In genomic region chr6:25968769-25969168, GRCh38 we compare ENCODE assay signal across 17 cellular contexts. TPM values are rescaled to one million over a fixed set of nuclear protein-coding genes. Genes with fewer than 3 reads are reported as not detected.
DNase-seq lines count a peak whose midpoint lies in the region; ATAC-seq and TF ChIP-seq lines count a peak whose summit lies in the region.
"Had no signal": no experiment of that assay in that cellular context is flagged by ENCODE, and none has a peak within 500 bp of the region (broad histone marks: within the 10 kb centered on the region; RNA-seq: fewer than 3 reads in every experiment).

No MANE protein-coding gene starts in this region.

- H3K27ac Mint-ChIP-seq in activated naive CD4-positive, alpha-beta T cell treated with anti-CD3 and anti-CD28 coated beads, Interleukin-2, amount 50 U/mL, for 72 hours, result peak overlapping the region; percentile 12 to 80
- no peak overlapping the region for H3K27ac Mint-ChIP-seq in activated naive CD4-positive, alpha-beta T cell treated with anti-CD3 and anti-CD28 coated beads, Interleukin-2, amount 10 ng/mL, durations not matched to agents 7 days and 5 days
- H3K27ac Mint-ChIP-seq in activated CD4-positive, alpha-beta memory T cell treated with anti-CD3 and anti-CD28 coated beads for 36 hours, result no peak overlapping the region

- no peak overlapping the region for H3K4me3 Mint-ChIP-seq in activated naive CD4-positive, alpha-beta T cell treated with anti-CD3 and anti-CD28 coated beads, Interleukin-2, amount 10 ng/mL, durations not matched to agents 7 days and 5 days
- peak overlapping the region; percentile 87 for H3K4me3 Mint-ChIP-seq in activated CD4-positive, alpha-beta memory T cell treated with anti-CD3 and anti-CD28 coated beads for 36 hours
- H3K4me3 Mint-ChIP-seq: neural crest cell had no signal

- peaks cover 0 to 83% of the 10 kb centered on the region in 2 donors for H3K36me3 ChIP-seq in gastroesophageal sphincter
- no peaks in the 10 kb centered on the region for H3K36me3 ChIP-seq in uterus
- peaks cover 2% of the 10 kb centered on the region for H3K36me3 ChIP-seq in smooth muscle cell (ENCODE audit: low read depth)
- H3K36me3 ChIP-seq: cardiac muscle cell had no signal

- no peaks in the 10 kb centered on the region for H3K27me3 Mint-ChIP-seq in activated naive CD4-positive, alpha-beta T cell treated with anti-CD3 and anti-CD28 coated beads, Interleukin-2, amount 10 ng/mL, durations not matched to agents 7 days and 5 days
- H3K27me3 Mint-ChIP-seq in activated CD4-positive, alpha-beta memory T cell treated with anti-CD3 and anti-CD28 coated beads for 36 hours, result no peaks in the 10 kb centered on the region

- peaks cover 20% of the 10 kb centered on the region for H3F3A ChIP-seq in smooth muscle cell (ENCODE audit: low read depth)

- intact Hi-C loops in activated CD4-positive, alpha-beta memory T cell treated with anti-CD3 and anti-CD28 coated beads for 36 hours (cut with micrococcal nuclease), result no loop called here
- intact Hi-C loops in uterus (cut with DNase I; ENCODE audit: low total_unique reads), result no loop called here

- H2AFZ ChIP-seq in smooth muscle cell (ENCODE audit: low read depth), result no peak overlapping the region

- ATAC-seq in activated naive CD4-positive, alpha-beta T cell treated with anti-CD3 and anti-CD28 coated beads, Interleukin-2, amount 50 U/mL, for 72 hours, result no peak
- ATAC-seq in gastroesophageal sphincter, result peak; percentile 67
- ATAC-seq: esophagus mucosa, PC-3 had no signal

- TF ChIP-seq POLR2A in gastroesophageal sphincter (IDR thresholded peaks at IDR 0.05) (no peak), uterus (IDR thresholded peaks at IDR 0.05) (no peak)

- no peaks in the 10 kb centered on the region for H3K9me3 Mint-ChIP-seq in activated naive CD4-positive, alpha-beta T cell treated with anti-CD3 and anti-CD28 coated beads, Interleukin-2, amount 50 U/mL, for 72 hours
- H3K9me3 Mint-ChIP-seq in activated naive CD4-positive, alpha-beta T cell treated with anti-CD3 and anti-CD28 coated beads, Interleukin-2, amount 10 ng/mL, durations not matched to agents 7 days and 5 days, result no peaks in the 10 kb centered on the region
- no peaks in the 10 kb centered on the region for H3K9me3 Mint-ChIP-seq in activated CD4-positive, alpha-beta memory T cell treated with anti-CD3 and anti-CD28 coated beads for 36 hours
- H3K9me3 Mint-ChIP-seq: neural crest cell had no signal

- peaks cover 64% of the 10 kb centered on the region for H3K4me1 Mint-ChIP-seq in activated naive CD4-positive, alpha-beta T cell treated with anti-CD3 and anti-CD28 coated beads, Interleukin-2, amount 10 ng/mL, durations not matched to agents 7 days and 5 days
- peaks cover 82% of the 10 kb centered on the region for H3K4me1 Mint-ChIP-seq in activated CD4-positive, alpha-beta memory T cell treated with anti-CD3 and anti-CD28 coated beads for 36 hours (ENCODE audit: low read depth)

- H3K27me3 ChIP-seq in gastroesophageal sphincter, result no peaks in the 10 kb centered on the region
- H3K27me3 ChIP-seq in uterus, result no peaks in the 10 kb centered on the region
- no peaks in the 10 kb centered on the region for H3K27me3 ChIP-seq in smooth muscle cell (ENCODE audit: low read depth)
- H3K27me3 ChIP-seq: cardiac muscle cell, vagina had no signal

- DNase-seq in activated naive CD4-positive, alpha-beta T cell treated with anti-CD3 and anti-CD28 coated beads, Interleukin-2, amount 50 U/mL, for 72 hours (ENCODE audit: low spot score in 2 of 2), result no peak
- no peak for DNase-seq in activated naive CD4-positive, alpha-beta T cell treated with anti-CD3 and anti-CD28 coated beads, Interleukin-2, amount 10 ng/mL, durations not matched to agents 7 days and 5 days
- no peak for DNase-seq in activated CD4-positive, alpha-beta memory T cell treated with anti-CD3 and anti-CD28 coated beads for 36 hours
- DNase-seq in stromal cell of bone marrow (ENCODE audit: low read depth), result peak; percentile 69
- no peak for DNase-seq in uterus
- no peak for DNase-seq in globus pallidus (ENCODE audit: low spot score)
- DNase-seq in smooth muscle cell (lab: John Stamatoyannopoulos, UW; ENCODE audit: unreplicated experiment), result no peak
- DNase-seq: C1 segment of cervical spinal cord; PC-3; stimulated activated CD8-positive, alpha-beta memory T cell treated with anti-CD3 and anti-CD28 coated beads, Interleukin-4, amount 100 ng/mL, for 48 hours had no signal

- H3K36me3 Mint-ChIP-seq in activated naive CD4-positive, alpha-beta T cell treated with anti-CD3 and anti-CD28 coated beads, Interleukin-2, amount 50 U/mL, for 72 hours, result peaks cover 72 to 90% of the 10 kb centered on the region in 2 donors
- peaks cover 79% of the 10 kb centered on the region for H3K36me3 Mint-ChIP-seq in activated naive CD4-positive, alpha-beta T cell treated with anti-CD3 and anti-CD28 coated beads, Interleukin-2, amount 10 ng/mL, durations not matched to agents 7 days and 5 days
- H3K36me3 Mint-ChIP-seq in activated CD4-positive, alpha-beta memory T cell treated with anti-CD3 and anti-CD28 coated beads for 36 hours, result peaks cover 91% of the 10 kb centered on the region

- H3K4me1 ChIP-seq in gastroesophageal sphincter (peaks cover 3 to 66% (median 14%) of the 10 kb centered on the region in 3 donors), uterus (peaks cover 11 to 13% of the 10 kb centered on the region in 2 donors), smooth muscle cell (ENCODE audit: low read depth) (peaks cover 2% of the 10 kb centered on the region)

- H3K27ac ChIP-seq in gastroesophageal sphincter (no peak overlapping the region), uterus (no peak overlapping the region), smooth muscle cell (ENCODE audit: low read depth) (no peak overlapping the region)
- H3K27ac ChIP-seq: cardiac muscle cell, vagina had no signal

- peaks cover 14% of the 10 kb centered on the region for H4K20me1 ChIP-seq in smooth muscle cell (ENCODE audit: low read depth)

- no peaks in the 10 kb centered on the region for H3K9me3 ChIP-seq in gastroesophageal sphincter
- no peaks in the 10 kb centered on the region for H3K9me3 ChIP-seq in uterus
- no peaks in the 10 kb centered on the region for H3K9me3 ChIP-seq in smooth muscle cell (replicated peaks; ENCODE audit: low read depth)
- H3K9me3 ChIP-seq: vagina had no signal

- H3K4me3 ChIP-seq in gastroesophageal sphincter (no peak overlapping the region), uterus (no peak overlapping the region), smooth muscle cell (no peak overlapping the region)
- H3K4me3 ChIP-seq: cardiac muscle cell, vagina had no signal

- H3K9ac ChIP-seq in smooth muscle cell (ENCODE audit: low read depth), result no peak overlapping the region

- CTCF ChIA-PET in activated naive CD4-positive, alpha-beta T cell treated with anti-CD3 and anti-CD28 coated beads, Interleukin-2, amount 10 ng/mL, durations not matched to agents 7 days and 5 days (lab: Charles Lee), result interaction anchor here (0.7 to 2.7 kb wide), 2 partner anchors 8 to 24 kb away, joined by 4 to 9 read pairs; no protein-coding TSS in a partner anchor
- CTCF ChIA-PET in activated CD4-positive, alpha-beta memory T cell treated with anti-CD3 and anti-CD28 coated beads for 36 hours (lab: Charles Lee), result interaction anchor here (1.1 to 3.8 kb wide), 4 partner anchors 24 to 49 kb away, joined by 3 to 27 read pairs (median 3); a partner anchor contains a TSS

- no peak overlapping the region for H3K4me2 ChIP-seq in smooth muscle cell

- peaks cover 27% of the 10 kb centered on the region for H3K79me2 ChIP-seq in smooth muscle cell (ENCODE audit: low read depth)

- POLR2A ChIA-PET in activated CD4-positive, alpha-beta memory T cell treated with anti-CD3 and anti-CD28 coated beads for 36 hours (lab: Charles Lee), result no interaction called here

- TF ChIP-seq CTCF in gastroesophageal sphincter (IDR thresholded peaks at IDR 0.05), result no peak
- no peak for TF ChIP-seq CTCF in uterus (IDR thresholded peaks at IDR 0.05)
- no peak for TF ChIP-seq CTCF in smooth muscle cell (IDR thresholded peaks at IDR 0.05; ENCODE audit: borderline replicate concordance, insufficient read depth, poor library complexity, severe bottlenecking)

- TF ChIP-seq EP300 in gastroesophageal sphincter (IDR thresholded peaks at IDR 0.05), result no peak

RNA-seq across cellular contexts. Expression of gene TRIM38, which starts 6.2 kb away (rescaled TPM):
- 10 to 100 TPM; 37.7 to 39.8 TPM for total RNA-seq in activated naive CD4-positive, alpha-beta T cell treated with anti-CD3 and anti-CD28 coated beads, Interleukin-2, amount 50 U/mL, for 72 hours
- 10 to 100 TPM; 29.5 to 30.8 TPM for total RNA-seq in activated CD4-positive, alpha-beta memory T cell treated with anti-CD3 and anti-CD28 coated beads for 36 hours
- total RNA-seq in gastroesophageal sphincter (10 to 100 TPM in 1 of 4 donors, 1 to 10 TPM in 3; 6.1 to 10.4 (median 8.2) TPM), uterus (10 to 100 TPM in 3 of 4 donors, 1 to 10 TPM in 1; 9.1 to 18.5 (median 10.6) TPM), smooth muscle cell (9.1 and 9.8 TPM in 2 replicates)
- 6.1 and 7.2 TPM in 2 replicates for polyA plus RNA-seq in smooth muscle cell

RNA-seq across cellular contexts. Expression of gene SLC17A2, which starts 38.3 kb away (rescaled TPM):
- total RNA-seq in activated naive CD4-positive, alpha-beta T cell treated with anti-CD3 and anti-CD28 coated beads, Interleukin-2, amount 50 U/mL, for 72 hours, result under 1 TPM; 0.25 to 0.50 TPM
- not detected for total RNA-seq in activated CD4-positive, alpha-beta memory T cell treated with anti-CD3 and anti-CD28 coated beads for 36 hours
- total RNA-seq in gastroesophageal sphincter, result not detected
- total RNA-seq in uterus, result not detected
- total RNA-seq in smooth muscle cell, result not detected in 2 replicates
- polyA plus RNA-seq in smooth muscle cell, result not detected in 2 replicates
- total RNA-seq: cardiac muscle cell; esophagus mucosa; neural crest cell; PC-3; T-helper 2 cell treated with Interferon-gamma antibody and Interleukin-4, amounts not matched to agents 100 ng/mL and 5 ng/mL, for 36 hours; vagina had no signal
- polyA plus RNA-seq: cardiac muscle cell, keratinocyte had no signal

Comparison
In these comparisons a context has a peak if more than half of its experiments do, and no peak if none do; other contexts are left out.
1. H3K27ac Mint-ChIP-seq: peak in activated naive CD4-positive, alpha-beta T cell treated with anti-CD3 and anti-CD28 coated beads, Interleukin-2, amount 50 U/mL, for 72 hours (2 of 2); none in activated naive CD4-positive, alpha-beta T cell treated with anti-CD3 and anti-CD28 coated beads, Interleukin-2, amount 10 ng/mL, durations not matched to agents 7 days and 5 days (single experiment) and activated CD4-positive, alpha-beta memory T cell treated with anti-CD3 and anti-CD28 coated beads for 36 hours (single experiment).